ENCODE assay signal across 12 cellular contexts in the genomic region with DNA sequence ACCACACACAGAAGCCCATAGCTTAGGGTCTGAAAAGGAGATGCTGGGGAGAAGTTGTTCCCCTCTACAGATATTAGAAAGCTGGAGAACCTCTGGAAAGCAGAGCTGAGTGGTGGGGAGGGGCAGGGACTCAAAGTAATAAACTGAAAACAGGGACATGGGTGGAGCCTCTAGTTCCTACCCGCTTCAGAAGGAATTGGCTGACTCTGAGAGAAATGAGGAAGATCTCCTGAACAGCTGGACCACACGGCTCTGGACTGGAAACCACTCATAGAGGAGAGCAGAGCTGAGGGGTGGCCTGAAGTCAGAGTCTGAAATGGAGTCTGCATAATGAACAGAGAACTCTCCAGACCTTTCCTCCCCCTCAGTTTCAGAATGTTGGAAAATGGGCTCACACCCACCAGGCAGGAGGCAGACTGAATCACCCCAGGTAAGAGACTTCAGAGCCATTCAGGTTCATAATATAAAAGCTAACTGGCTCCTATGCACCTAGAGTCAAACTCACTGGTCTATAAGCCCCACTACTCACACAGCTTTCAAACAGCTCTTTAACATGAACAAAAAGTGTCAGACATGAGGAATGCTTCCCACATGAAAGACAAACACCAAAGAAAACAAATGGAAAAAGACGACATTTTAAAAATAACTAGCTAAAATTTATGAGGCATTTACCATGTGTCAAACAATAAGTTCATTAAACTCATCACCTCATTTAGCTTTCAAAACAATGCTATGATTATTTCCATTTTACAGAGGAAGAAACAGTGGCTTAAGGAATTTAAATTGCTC.
"Had no signal": no experiment of that assay in that cellular context is flagged by ENCODE, and none has a peak within 500 bp of the region (broad histone marks: within the 10 kb centered on the region; RNA-seq: fewer than 3 reads in every experiment).

No MANE protein-coding gene starts in this region.

- H3K79me2 ChIP-seq: parathyroid adenoma had no signal

- H3K4me1 ChIP-seq: colonic mucosa, gastroesophageal sphincter, parathyroid adenoma, vagina had no signal

- H2AFZ ChIP-seq: parathyroid adenoma had no signal

- H3K4me3 ChIP-seq: colonic mucosa, gastroesophageal sphincter, skin epidermis, tibial artery, vagina had no signal

- H3K27me3 ChIP-seq: colonic mucosa, gastroesophageal sphincter, tibial artery, vagina had no signal

- H3K9ac ChIP-seq: parathyroid adenoma had no signal

- H3K4me3 Mint-ChIP-seq: T-helper 2 cell treated with Interferon-gamma antibody and Interleukin-4, amounts not matched to agents 5 μg/mL and 100 μg/mL, for 36 hours had no signal

- H3K27ac Mint-ChIP-seq: T-helper 2 cell treated with Interferon-gamma antibody and Interleukin-4, amounts not matched to agents 5 μg/mL and 100 μg/mL, for 36 hours had no signal

- ATAC-seq: gastroesophageal sphincter, left ventricle myocardium superior had no signal

- DNase-seq: activated CD4-positive, alpha-beta T cell treated with anti-CD3 and anti-CD28 coated beads for 4 hours; activated effector memory CD4-positive, alpha-beta T cell treated with anti-CD3 and anti-CD28 coated beads, Interleukin-2, amount 50 U/mL, for 16 hours; colonic mucosa; islet precursor cell; left ventricle myocardium superior; mesenchymal stem cell; tibial artery had no signal

- H3K9me3 Mint-ChIP-seq: T-helper 2 cell treated with Interferon-gamma antibody and Interleukin-4, amounts not matched to agents 5 μg/mL and 100 μg/mL, for 36 hours had no signal

- H3K27ac ChIP-seq: colonic mucosa, gastroesophageal sphincter, parathyroid adenoma, skin epidermis, tibial artery, vagina had no signal

- H3K9me3 ChIP-seq: colonic mucosa, gastroesophageal sphincter, tibial artery, vagina had no signal
